In genomic region chr10:58514102-58514472, GRCh38 we compare ENCODE assay signal across 12 cellular contexts. TPM values are rescaled to one million over a fixed set of nuclear protein-coding genes. Genes with fewer than 3 reads are reported as not detected.
DNase-seq lines count a peak whose midpoint lies in the region; ATAC-seq, FAIRE-seq and TF ChIP-seq lines count a peak whose summit lies in the region.
"Had no signal": no experiment of that assay in that cellular context is flagged by ENCODE, and none has a peak within 500 bp of the region (broad histone marks: within the 10 kb centered on the region; RNA-seq: fewer than 3 reads in every experiment).

No MANE protein-coding gene starts in this region.

- H3K4me1 ChIP-seq in right atrium auricular region (peaks cover 0 to 15% of the 10 kb centered on the region in 2 donors), muscle layer of duodenum (ENCODE audit: control insufficient read depth in 1 of 2, insufficient read depth in 2 of 2, low read length in 2 of 2) (peaks cover 5 to 10% of the 10 kb centered on the region in 2 donors)

- no peak for ATAC-seq in HG03045 (IDR thresholded peaks at IDR 0.05; ENCODE audit: unreplicated experiment)
- no peak for ATAC-seq in activated CD8-positive, alpha-beta memory T cell treated with anti-CD3 and anti-CD28 coated beads, Interleukin-2, amount 10 ng/mL, durations not matched to agents 7 days and 5 days
- no peak for ATAC-seq in omental fat pad (ENCODE audit: low FRiP score)

- intact Hi-C loops in cardiac septum (cut with DNase I), result no loop called here

- no peak for FAIRE-seq in urothelium cell line (lab: Jason Lieb, UNC)
- FAIRE-seq: colon had no signal

- H3K27me3 ChIP-seq in right atrium auricular region, result no peaks in the 10 kb centered on the region
- H3K27me3 ChIP-seq in muscle layer of duodenum (ENCODE audit: low read depth, low read length), result no peaks in the 10 kb centered on the region

- H3K9me3 ChIP-seq in right atrium auricular region (no peaks in the 10 kb centered on the region), muscle layer of duodenum (ENCODE audit: control insufficient read depth in 1 of 2, low read length in 2 of 2) (no peaks in the 10 kb centered on the region)

- H3K36me3 Mint-ChIP-seq in chondrocyte (ENCODE audit: low read depth), result no peaks in the 10 kb centered on the region
- H3K36me3 Mint-ChIP-seq in activated CD8-positive, alpha-beta memory T cell treated with anti-CD3 and anti-CD28 coated beads, Interleukin-2, amount 10 ng/mL, durations not matched to agents 7 days and 5 days, result peaks cover 5% of the 10 kb centered on the region
- H3K36me3 Mint-ChIP-seq: stimulated activated naive B cell treated with anti-CD40 and anti-IgM and Interleukin-4, amounts not matched to agents 10 μg/mL and 1 μg/mL and 100 μg/mL, for 72 hours had no signal

- peaks cover 58% of the 10 kb centered on the region for H3K4me1 Mint-ChIP-seq in chondrocyte (ENCODE audit: low read depth)
- H3K4me1 Mint-ChIP-seq in activated CD8-positive, alpha-beta memory T cell treated with anti-CD3 and anti-CD28 coated beads, Interleukin-2, amount 10 ng/mL, durations not matched to agents 7 days and 5 days, result peaks cover 19% of the 10 kb centered on the region

- no peak for DNase-seq in right atrium auricular region (ENCODE audit: low spot score)
- DNase-seq in cardiac septum (ENCODE audit: low spot score), result no peak
- no peak for DNase-seq in chondrocyte (ENCODE audit: low spot score)
- no peak for DNase-seq in activated CD8-positive, alpha-beta memory T cell treated with anti-CD3 and anti-CD28 coated beads, Interleukin-2, amount 10 ng/mL, durations not matched to agents 7 days and 5 days
- DNase-seq in urothelium cell line (ENCODE audit: low spot score), result no peak
- DNase-seq in omental fat pad (ENCODE audit: low spot score), result no peak
- DNase-seq: activated CD4-positive, CD25-positive, alpha-beta regulatory T cell; NCI-H446 treated with DMSO at 0.1 percent for 48 hours; stimulated activated naive B cell treated with anti-CD40 and anti-IgM and Interleukin-4, amounts not matched to agents 10 μg/mL and 1 μg/mL and 100 μg/mL, for 72 hours had no signal

- CTCF ChIA-PET in activated CD8-positive, alpha-beta memory T cell treated with anti-CD3 and anti-CD28 coated beads, Interleukin-2, amount 10 ng/mL, durations not matched to agents 7 days and 5 days (lab: Charles Lee), result no interaction called here

- peak overlapping the region; percentile 80 to 92 for H3K27ac ChIP-seq in right atrium auricular region
- peak overlapping the region; percentile 68 for H3K27ac ChIP-seq in muscle layer of duodenum (ENCODE audit: low read length)

- no peaks in the 10 kb centered on the region for H3K9me3 Mint-ChIP-seq in chondrocyte (ENCODE audit: low read depth)
- H3K9me3 Mint-ChIP-seq in activated CD8-positive, alpha-beta memory T cell treated with anti-CD3 and anti-CD28 coated beads, Interleukin-2, amount 10 ng/mL, durations not matched to agents 7 days and 5 days (ENCODE audit: low read depth), result no peaks in the 10 kb centered on the region
- H3K9me3 Mint-ChIP-seq: stimulated activated naive B cell treated with anti-CD40 and anti-IgM and Interleukin-4, amounts not matched to agents 10 μg/mL and 1 μg/mL and 100 μg/mL, for 72 hours had no signal

- peak overlapping the region; percentile 94 for H3K27ac Mint-ChIP-seq in chondrocyte (ENCODE audit: unreplicated experiment)
- no peak overlapping the region for H3K27ac Mint-ChIP-seq in activated CD8-positive, alpha-beta memory T cell treated with anti-CD3 and anti-CD28 coated beads, Interleukin-2, amount 10 ng/mL, durations not matched to agents 7 days and 5 days

- TF ChIP-seq CTCF in right atrium auricular region (IDR thresholded peaks at IDR 0.05), result no peak
- TF ChIP-seq CTCF in chondrocyte (IDR thresholded peaks at IDR 0.05), result no peak
- no peak for TF ChIP-seq CTCF in omental fat pad (IDR thresholded peaks at IDR 0.05)

- no peaks in the 10 kb centered on the region for H3K36me3 ChIP-seq in right atrium auricular region
- no peaks in the 10 kb centered on the region for H3K36me3 ChIP-seq in muscle layer of duodenum (ENCODE audit: control insufficient read depth in 1 of 2, insufficient read depth in 2 of 2, low read length in 2 of 2)

- H3K4me3 ChIP-seq in right atrium auricular region (peak overlapping the region; percentile 77 to 79), muscle layer of duodenum (ENCODE audit: low read depth in 1 of 2, low read length in 2 of 2) (peak overlapping the region; percentile 70 to 85)

- no peaks in the 10 kb centered on the region for H3K27me3 Mint-ChIP-seq in chondrocyte (ENCODE audit: low read depth)
- H3K27me3 Mint-ChIP-seq in activated CD8-positive, alpha-beta memory T cell treated with anti-CD3 and anti-CD28 coated beads, Interleukin-2, amount 10 ng/mL, durations not matched to agents 7 days and 5 days, result peaks cover 46% of the 10 kb centered on the region

- peak overlapping the region; percentile 95 for H3K4me3 Mint-ChIP-seq in chondrocyte (ENCODE audit: unreplicated experiment)
- H3K4me3 Mint-ChIP-seq in activated CD8-positive, alpha-beta memory T cell treated with anti-CD3 and anti-CD28 coated beads, Interleukin-2, amount 10 ng/mL, durations not matched to agents 7 days and 5 days, result no peak overlapping the region

RNA-seq across cellular contexts. Expression of gene BICC1, which starts 1.4 kb away (rescaled TPM):
- total RNA-seq in right atrium auricular region (10 to 100 TPM in 1 of 2 donors, 1 to 10 TPM in 1; 8.3 to 15.7 TPM), cardiac septum (6.4 TPM), chondrocyte (32.2 to 51.1 TPM (median 32.4 TPM) in 3 replicates), omental fat pad (10 to 100 TPM; 14.8 to 44.6 (median 27.2) TPM)
- under 1 TPM in 1 of 2 experiments, not detected in 1; 0.14 TPM for total RNA-seq in activated CD8-positive, alpha-beta memory T cell treated with anti-CD3 and anti-CD28 coated beads, Interleukin-2, amount 10 ng/mL, durations not matched to agents 7 days and 5 days
